In the genomic region with DNA sequence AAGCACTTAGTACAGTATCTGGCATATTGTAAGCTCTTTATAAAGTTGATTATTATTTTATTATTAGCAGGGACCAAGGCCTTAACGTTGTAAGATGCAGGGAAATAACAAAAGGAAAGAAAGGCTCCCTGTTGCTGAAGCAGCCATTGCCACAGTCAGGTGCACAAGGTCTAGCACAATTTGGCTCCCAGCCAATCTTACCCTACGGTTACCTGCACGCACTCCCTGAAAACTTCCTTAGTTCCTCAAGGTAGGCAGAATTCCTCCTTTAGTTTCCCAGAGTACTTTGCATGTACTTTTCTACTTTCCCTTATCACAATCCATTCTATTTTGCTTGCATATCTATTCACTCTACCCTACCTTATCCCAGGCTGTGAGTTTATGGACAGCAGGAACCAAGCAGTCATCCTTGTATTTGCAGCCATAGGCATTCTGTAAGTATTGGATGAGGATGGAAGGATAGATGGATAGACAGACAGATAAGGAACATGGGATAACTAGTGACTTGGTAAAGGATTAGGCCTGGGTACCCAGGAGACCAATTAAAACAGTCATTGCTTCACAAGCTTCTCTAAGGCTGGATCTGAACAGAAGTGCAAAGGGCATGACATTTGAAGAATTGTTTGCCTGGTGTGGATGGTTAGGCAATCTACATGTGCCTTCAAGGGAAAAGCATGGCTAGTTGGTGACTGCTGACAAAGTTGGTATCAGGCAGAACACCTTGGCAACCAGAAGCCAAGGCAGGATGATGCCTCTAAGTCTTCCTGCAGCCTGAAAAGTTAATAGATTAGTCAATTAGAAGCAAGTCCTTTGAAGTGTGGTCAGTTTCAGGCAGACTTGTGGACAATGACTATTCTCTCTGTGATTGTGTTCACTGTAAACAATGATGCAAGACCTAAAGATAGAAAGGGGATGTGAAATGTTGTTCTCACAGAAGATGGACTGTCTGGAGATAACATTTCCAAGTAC, we compare ENCODE assay signal across 8 cellular contexts. TPM values are rescaled to one million over a fixed set of nuclear protein-coding genes. Genes with fewer than 3 reads are reported as not detected.
DNase-seq lines count a peak whose midpoint lies in the region; ATAC-seq, FAIRE-seq and TF ChIP-seq lines count a peak whose summit lies in the region.

No MANE protein-coding gene starts in this region.

- no peak overlapping the region for H2BK15ac ChIP-seq in neuronal stem cell (ENCODE audit: low read length)

- no peaks in the 10 kb centered on the region for H3K27me3 ChIP-seq in liver (ENCODE audit: control insufficient read depth in 4 of 4, insufficient read depth in 4 of 4, low read length in 3 of 4)
- no peaks in the 10 kb centered on the region for H3K27me3 ChIP-seq in neuronal stem cell (ENCODE audit: control insufficient read depth in 3 of 3, insufficient read depth in 3 of 3, low read depth in 1 of 3, low read length in 3 of 3)

- WGBS in liver, result 62% methylated on average over 3 of the region's 3 CpGs
- no CpG with 5 or more reads among the region's 3 CpGs for WGBS in neuronal stem cell (ENCODE audit: extremely low coverage in 2 of 2, insufficient read length in 2 of 2, insufficient replicate concordance in 1 of 2), 2 donors

- H3K9ac ChIP-seq in liver (ENCODE audit: low read depth in 1 of 2, low read length in 2 of 2) (no peak overlapping the region), neuronal stem cell (ENCODE audit: low read depth, low read length, poor library complexity) (no peak overlapping the region)

- no peak overlapping the region for H2BK120ac ChIP-seq in neuronal stem cell (ENCODE audit: low read depth, low read length)

- H3K4me1 Mint-ChIP-seq in immature natural killer cell, result peaks cover 12 to 18% of the 10 kb centered on the region in 2 donors

- H3K4me3 ChIP-seq in liver (ENCODE audit: low read depth in 1 of 3, low read length in 3 of 3) (no peak overlapping the region), neuronal stem cell (ENCODE audit: low read length in 2 of 2) (no peak overlapping the region)

- H3K9me3 Mint-ChIP-seq in immature natural killer cell, result no peaks in the 10 kb centered on the region

- peaks cover 0 to 5% (median 0%) of the 10 kb centered on the region in 3 donors for H3K36me3 Mint-ChIP-seq in immature natural killer cell

- no peak overlapping the region for H3K18ac ChIP-seq in neuronal stem cell (ENCODE audit: low read length)

- H2BK5ac ChIP-seq in neuronal stem cell (ENCODE audit: low read length), result no peak overlapping the region

- no peak overlapping the region for H2BK12ac ChIP-seq in neuronal stem cell (ENCODE audit: low read length)

- H3K36me3 ChIP-seq in liver (ENCODE audit: control insufficient read depth in 4 of 4, insufficient read depth in 3 of 4, low read depth in 1 of 4, low read length in 3 of 4), result no peaks in the 10 kb centered on the region
- H3K36me3 ChIP-seq in neuronal stem cell (replicated peaks in 1 of 2; ENCODE audit: control insufficient read depth in 2 of 2, insufficient read depth in 2 of 2, low read length in 2 of 2), result no peaks in the 10 kb centered on the region

- no peak for TF ChIP-seq CTCF in liver (IDR thresholded peaks at IDR 0.05; ENCODE audit: low read depth, low read length, missing input control)

- H3K4me1 ChIP-seq in liver (ENCODE audit: control insufficient read depth in 4 of 4, insufficient read depth in 4 of 4, low read length in 3 of 4) (peaks cover 6 to 11% (median 8%) of the 10 kb centered on the region in 4 donors), neuronal stem cell (ENCODE audit: control insufficient read depth in 2 of 2, insufficient read depth in 1 of 2, low read depth in 1 of 2, low read length in 2 of 2) (no peaks in the 10 kb centered on the region)

- H4K8ac ChIP-seq in neuronal stem cell (ENCODE audit: low read depth, low read length), result no peak overlapping the region

- FAIRE-seq in GM12892 (lab: Jason Lieb, UNC), result peak; percentile 33

- H3K27me3 Mint-ChIP-seq in immature natural killer cell (ENCODE audit: low read depth in 3 of 3), result no peaks in the 10 kb centered on the region

- TF ChIP-seq POLR2A in GM12892 (IDR thresholded peaks at IDR 0.05; ENCODE audit: low read depth, low read length), result no peak

- no peak overlapping the region for H4K91ac ChIP-seq in neuronal stem cell (ENCODE audit: low read depth, low read length, poor library complexity)

- peak; percentile 95 for ATAC-seq in GM21528 (IDR thresholded peaks at IDR 0.05; ENCODE audit: low FRiP score, unreplicated experiment)
- ATAC-seq in HG03571 (IDR thresholded peaks at IDR 0.05; ENCODE audit: unreplicated experiment), result peak; percentile 99

- no peak for DNase-seq in GM12892 (ENCODE audit: insufficient read length)
- DNase-seq in NCI-H524 (lab: John Stamatoyannopoulos, UW), result no peak
- DNase-seq in neuronal stem cell (ENCODE audit: low spot score), result no peak
- no peak for DNase-seq in retina
- no peak for DNase-seq in immature natural killer cell

- no peak overlapping the region for H3K23ac ChIP-seq in neuronal stem cell (ENCODE audit: low read depth, low read length, poor library complexity)

- no peak overlapping the region for H3K4ac ChIP-seq in neuronal stem cell (ENCODE audit: low read length)

- H2AK5ac ChIP-seq in neuronal stem cell (ENCODE audit: low read depth, low read length), result no peak overlapping the region

- peak overlapping the region; percentile 68 to 75 for H3K27ac ChIP-seq in liver (ENCODE audit: low read depth in 1 of 2, low read length in 2 of 2)
- no peak overlapping the region for H3K27ac ChIP-seq in neuronal stem cell (replicated peaks; ENCODE audit: low read length)

- H3K4me3 Mint-ChIP-seq in immature natural killer cell, result no peak overlapping the region

- H3K4me2 ChIP-seq in neuronal stem cell (ENCODE audit: insufficient read depth, low read length, poor library complexity, severe bottlenecking), result no peak overlapping the region

- H3K14ac ChIP-seq in neuronal stem cell (ENCODE audit: low read length), result no peak overlapping the region

- H3K27ac Mint-ChIP-seq in immature natural killer cell, result peak overlapping the region in 1 of 6 donors; percentile 31

- H3K9me3 ChIP-seq in liver (ENCODE audit: control insufficient read depth in 4 of 4, low read length in 3 of 4), result no peaks in the 10 kb centered on the region
- H3K9me3 ChIP-seq in neuronal stem cell (replicated peaks in 1 of 2; ENCODE audit: control insufficient read depth in 2 of 2, insufficient read depth in 1 of 2, low read depth in 1 of 2, low read length in 2 of 2), result no peaks in the 10 kb centered on the region

- H2AFZ ChIP-seq in neuronal stem cell (ENCODE audit: low read length), result no peak overlapping the region

- H3K79me1 ChIP-seq in neuronal stem cell (ENCODE audit: low read depth, low read length), result no peaks in the 10 kb centered on the region

- peak; percentile 43 to 49 for TF ChIP-seq RAD21 in liver (IDR thresholded peaks at IDR 0.05)

TF ChIP-seq in liver, 16 proteins besides CTCF, POLR2A, EP300 and RAD21 (continues in another document):
- TF ChIP-seq, protein P1, sequence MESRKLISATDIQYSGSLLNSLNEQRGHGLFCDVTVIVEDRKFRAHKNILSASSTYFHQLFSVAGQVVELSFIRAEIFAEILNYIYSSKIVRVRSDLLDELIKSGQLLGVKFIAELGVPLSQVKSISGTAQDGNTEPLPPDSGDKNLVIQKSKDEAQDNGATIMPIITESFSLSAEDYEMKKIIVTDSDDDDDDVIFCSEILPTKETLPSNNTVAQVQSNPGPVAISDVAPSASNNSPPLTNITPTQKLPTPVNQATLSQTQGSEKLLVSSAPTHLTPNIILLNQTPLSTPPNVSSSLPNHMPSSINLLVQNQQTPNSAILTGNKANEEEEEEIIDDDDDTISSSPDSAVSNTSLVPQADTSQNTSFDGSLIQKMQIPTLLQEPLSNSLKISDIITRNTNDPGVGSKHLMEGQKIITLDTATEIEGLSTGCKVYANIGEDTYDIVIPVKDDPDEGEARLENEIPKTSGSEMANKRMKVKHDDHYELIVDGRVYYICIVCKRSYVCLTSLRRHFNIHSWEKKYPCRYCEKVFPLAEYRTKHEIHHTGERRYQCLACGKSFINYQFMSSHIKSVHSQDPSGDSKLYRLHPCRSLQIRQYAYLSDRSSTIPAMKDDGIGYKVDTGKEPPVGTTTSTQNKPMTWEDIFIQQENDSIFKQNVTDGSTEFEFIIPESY (IDR thresholded peaks at IDR 0.05), result peak; percentile 36
- TF ChIP-seq YY1 (IDR thresholded peaks at IDR 0.05) (peak; percentile 57), HNF4A (conservative IDR thresholded peaks at IDR 0.05) (peak; percentile 89 to 90), JUND (IDR thresholded peaks at IDR 0.05) (peak in 1 of 2 donors; percentile 87), FOXA2 (IDR thresholded peaks at IDR 0.05) (peak; percentile 79), SP1 (IDR thresholded peaks at IDR 0.05) (peak; percentile 87), GABPA (IDR thresholded peaks at IDR 0.05 in 1 of 2, conservative IDR thresholded peaks at IDR 0.05 in 1 of 2) (peak in 1 of 2 donors; percentile 26), RXRA (IDR thresholded peaks at IDR 0.05) (peak; percentile 87 to 90)
- TF ChIP-seq, protein P2, sequence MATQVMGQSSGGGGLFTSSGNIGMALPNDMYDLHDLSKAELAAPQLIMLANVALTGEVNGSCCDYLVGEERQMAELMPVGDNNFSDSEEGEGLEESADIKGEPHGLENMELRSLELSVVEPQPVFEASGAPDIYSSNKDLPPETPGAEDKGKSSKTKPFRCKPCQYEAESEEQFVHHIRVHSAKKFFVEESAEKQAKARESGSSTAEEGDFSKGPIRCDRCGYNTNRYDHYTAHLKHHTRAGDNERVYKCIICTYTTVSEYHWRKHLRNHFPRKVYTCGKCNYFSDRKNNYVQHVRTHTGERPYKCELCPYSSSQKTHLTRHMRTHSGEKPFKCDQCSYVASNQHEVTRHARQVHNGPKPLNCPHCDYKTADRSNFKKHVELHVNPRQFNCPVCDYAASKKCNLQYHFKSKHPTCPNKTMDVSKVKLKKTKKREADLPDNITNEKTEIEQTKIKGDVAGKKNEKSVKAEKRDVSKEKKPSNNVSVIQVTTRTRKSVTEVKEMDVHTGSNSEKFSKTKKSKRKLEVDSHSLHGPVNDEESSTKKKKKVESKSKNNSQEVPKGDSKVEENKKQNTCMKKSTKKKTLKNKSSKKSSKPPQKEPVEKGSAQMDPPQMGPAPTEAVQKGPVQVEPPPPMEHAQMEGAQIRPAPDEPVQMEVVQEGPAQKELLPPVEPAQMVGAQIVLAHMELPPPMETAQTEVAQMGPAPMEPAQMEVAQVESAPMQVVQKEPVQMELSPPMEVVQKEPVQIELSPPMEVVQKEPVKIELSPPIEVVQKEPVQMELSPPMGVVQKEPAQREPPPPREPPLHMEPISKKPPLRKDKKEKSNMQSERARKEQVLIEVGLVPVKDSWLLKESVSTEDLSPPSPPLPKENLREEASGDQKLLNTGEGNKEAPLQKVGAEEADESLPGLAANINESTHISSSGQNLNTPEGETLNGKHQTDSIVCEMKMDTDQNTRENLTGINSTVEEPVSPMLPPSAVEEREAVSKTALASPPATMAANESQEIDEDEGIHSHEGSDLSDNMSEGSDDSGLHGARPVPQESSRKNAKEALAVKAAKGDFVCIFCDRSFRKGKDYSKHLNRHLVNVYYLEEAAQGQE (IDR thresholded peaks at IDR 0.05), result peak; percentile 63

RNA-seq across cellular contexts. Expression of gene JAK1, which starts 20.8 kb away (rescaled TPM):
- polyA plus RNA-seq in GM12892 (2012; ENCODE audit: missing spikeins), result 21.8 TPM
- total RNA-seq in liver, result 10 to 100 TPM; 43.3 to 68.6 TPM
- polyA plus RNA-seq in liver (10 to 100 TPM; 24.1 to 25.6 TPM), immature natural killer cell (100 to 1,000 TPM; 265 to 734 (median 416) TPM)
- polyA plus RNA-seq in neuronal stem cell (2013, experiment 1 of 2), result 2.8 TPM
- 2.6 TPM for polyA plus RNA-seq in neuronal stem cell (2013, experiment 2 of 2)

Comparison
In these comparisons a context has a peak if more than half of its experiments do, and no peak if none do; other contexts are left out.
1. RNA of gene JAK1, which starts 20.8 kb away (polyA plus RNA-seq): 265 to 734 TPM in immature natural killer cell; 24.1 to 25.6 TPM in liver; every median in the first group is over 10 times any median in the second.